In the genomic region with DNA sequence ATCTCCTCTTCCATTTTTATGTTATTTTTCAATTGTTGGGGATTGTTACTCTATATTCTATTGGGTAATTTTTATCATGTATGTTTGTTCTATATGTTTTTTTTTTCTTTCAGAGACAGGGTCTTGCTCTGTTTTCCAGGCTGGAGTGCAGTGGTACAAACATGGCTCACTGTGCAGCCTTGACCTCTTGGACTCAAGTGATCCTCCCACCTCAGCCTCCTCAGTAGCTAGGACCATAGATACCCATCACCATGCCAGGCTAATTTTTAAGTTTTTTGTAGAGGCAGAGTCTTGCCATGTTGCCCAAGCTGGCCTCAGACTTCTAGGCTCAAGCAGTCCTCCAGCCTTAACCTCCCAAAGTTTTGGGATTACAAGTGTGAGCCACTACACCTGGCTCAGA, we compare ENCODE assay signal across 23 cellular contexts.
DNase-seq lines count a peak whose midpoint lies in the region; ATAC-seq, FAIRE-seq and TF ChIP-seq lines count a peak whose summit lies in the region.
"Had no signal": no experiment of that assay in that cellular context is flagged by ENCODE, and none has a peak within 500 bp of the region (broad histone marks: within the 10 kb centered on the region; RNA-seq: fewer than 3 reads in every experiment).

No MANE protein-coding gene starts in this region.

- dilution Hi-C loops in mammary epithelial cell (cut with HindIII; ENCODE audit: low sequenced_read_pairs), result no loop called here
- dilution Hi-C loops in keratinocyte (cut with MboI; ENCODE audit: extremely low pct_ligation_motif_present, low sequenced_read_pairs), result no loop called here

- no peaks in the 10 kb centered on the region for H4K20me1 ChIP-seq in mammary epithelial cell (ENCODE audit: insufficient read depth, low read length)
- no peaks in the 10 kb centered on the region for H4K20me1 ChIP-seq in HepG2 (ENCODE audit: insufficient read depth, low read length)
- H4K20me1 ChIP-seq in keratinocyte (ENCODE audit: control insufficient read depth, extremely low read depth, insufficient read depth, low read length), result no peaks in the 10 kb centered on the region

- DNase-seq in mammary epithelial cell (no peak), MCF 10A (ENCODE audit: unreplicated experiment) (no peak), HepG2 (ENCODE audit: low spot score) (peak; percentile 29), right lobe of liver (no peak), keratinocyte (ENCODE audit: low read depth, low spot score) (no peak), D341Med (ENCODE audit: low spot score) (no peak), NCI-H774 (lab: John Stamatoyannopoulos, UW) (no peak)
- DNase-seq: 8988T, Calu3, DMS153, DND-41, GOT3, KG1, NCI-H1092, NCI-H1417 treated with DMSO at 0.1 percent for 48 hours, NCI-H187, NCI-H2081 treated with DMSO at 0.1 percent for 48 hours, NCI-H226, NCI-H510A, SHP77 had no signal

- BruUV-seq in mammary epithelial cell (replicated peaks; lab: Mats Ljungman, UMichigan) (no TSS peak), MCF 10A (replicated peaks; lab: Mats Ljungman, UMichigan) (no TSS peak), HepG2 (replicated peaks; lab: Mats Ljungman, UMichigan) (no TSS peak)

- no peaks in the 10 kb centered on the region for H3K79me2 ChIP-seq in mammary epithelial cell (ENCODE audit: insufficient read depth, low read length)
- H3K79me2 ChIP-seq in HepG2 (ENCODE audit: insufficient read depth, low read length), result no peaks in the 10 kb centered on the region
- H3K79me2 ChIP-seq in keratinocyte (ENCODE audit: control insufficient read depth, insufficient read depth, low read length), result no peaks in the 10 kb centered on the region

- H3K4me3 Mint-ChIP-seq in MCF 10A (ENCODE audit: unreplicated experiment), result no peak overlapping the region

- TF ChIP-seq RAD21 in HepG2 (CRISPR knock-in tag; IDR thresholded peaks at IDR 0.05), result no peak

- H3K9me1 ChIP-seq in keratinocyte (ENCODE audit: control insufficient read depth, extremely low read depth, insufficient read depth, low read length), result peaks cover 2% of the 10 kb centered on the region

- no peak overlapping the region for H3K9ac ChIP-seq in mammary epithelial cell (ENCODE audit: insufficient read depth, low read length)
- H3K9ac ChIP-seq in HepG2 (ENCODE audit: insufficient read depth, low read depth, low read length), result no peak overlapping the region
- H3K9ac ChIP-seq in keratinocyte (ENCODE audit: control insufficient read depth, extremely low read depth, insufficient read depth, low read length), result no peak overlapping the region

- H3K27ac Mint-ChIP-seq in MCF 10A (ENCODE audit: low read depth, unreplicated experiment), result no peak overlapping the region

- H3K9me3 Mint-ChIP-seq in MCF 10A (ENCODE audit: unreplicated experiment), result no peaks in the 10 kb centered on the region

- H3K36me3 Mint-ChIP-seq in MCF 10A (ENCODE audit: insufficient read depth, unreplicated experiment), result peaks cover 25% of the 10 kb centered on the region

- no peak overlapping the region for H2AFZ ChIP-seq in mammary epithelial cell (ENCODE audit: low read depth, low read length)
- H2AFZ ChIP-seq in HepG2 (ENCODE audit: low read length), result no peak overlapping the region
- H2AFZ ChIP-seq in keratinocyte (ENCODE audit: control insufficient read depth, low read length), result no peak overlapping the region

- H3K27me3 ChIP-seq in mammary epithelial cell (ENCODE audit: insufficient read depth, low read length) (no peaks in the 10 kb centered on the region), HepG2 (ENCODE audit: control insufficient read depth in 1 of 2, insufficient read depth in 2 of 2, low read length in 2 of 2) (no peaks in the 10 kb centered on the region), right lobe of liver (no peaks in the 10 kb centered on the region), keratinocyte (ENCODE audit: control insufficient read depth, extremely low read depth, insufficient read depth, low read length) (no peaks in the 10 kb centered on the region)

- H3K4me3 ChIP-seq in mammary epithelial cell (replicated peaks in 1 of 3; ENCODE audit: insufficient read depth in 1 of 3, low read depth in 2 of 3, low read length in 3 of 3), result no peak overlapping the region
- H3K4me3 ChIP-seq in HepG2 (replicated peaks in 1 of 3; ENCODE audit: insufficient read depth in 1 of 3, low read depth in 2 of 3, low read length in 3 of 3), result no peak overlapping the region
- no peak overlapping the region for H3K4me3 ChIP-seq in right lobe of liver
- H3K4me3 ChIP-seq in keratinocyte (ENCODE audit: control insufficient read depth in 2 of 3, extremely low read depth in 1 of 3, insufficient read depth in 2 of 3, low read depth in 1 of 3, low read length in 3 of 3), result no peak overlapping the region

- CTCF ChIA-PET in mammary epithelial cell (lab: Charles Lee; ENCODE audit: low non-redundant PET), result no interaction called here
- CTCF ChIA-PET in MCF 10A (lab: Yijun Ruan, JAX), result no interaction called here
- CTCF ChIA-PET in HepG2 (lab: Yijun Ruan, JAX; ENCODE audit: low intra/inter-chr PET ratio, low total read pairs), result no interaction called here

- H3K4me1 Mint-ChIP-seq in MCF 10A (ENCODE audit: insufficient read depth, unreplicated experiment), result peaks cover 21% of the 10 kb centered on the region

- TF ChIP-seq CTCF in mammary epithelial cell (conservative IDR thresholded peaks at IDR 0.05 in 1 of 2, IDR thresholded peaks at IDR 0.05 in 1 of 2; ENCODE audit: extremely low read depth in 1 of 2, insufficient read depth in 1 of 2, low read depth in 1 of 2, low read length in 2 of 2) (no peak), MCF 10A (IDR thresholded peaks at IDR 0.05; ENCODE audit: unreplicated experiment) (no peak), HepG2 (CRISPR knock-in tag; IDR thresholded peaks at IDR 0.05) (no peak), right lobe of liver (IDR thresholded peaks at IDR 0.05) (no peak), keratinocyte (optimal IDR thresholded peaks at IDR 0.05 in 1 of 3, IDR thresholded peaks at IDR 0.05 in 1 of 3, conservative IDR thresholded peaks at IDR 0.05 in 1 of 3; ENCODE audit: extremely low read depth in 1 of 3, insufficient read depth in 2 of 3, low read length in 3 of 3) (no peak)

- H3K27me3 Mint-ChIP-seq in MCF 10A (ENCODE audit: insufficient read depth, unreplicated experiment), result no peaks in the 10 kb centered on the region

- H3K27ac ChIP-seq in mammary epithelial cell (ENCODE audit: insufficient read depth, low read depth, low read length) (peak overlapping the region; percentile 24), HepG2 (ENCODE audit: extremely low read length, insufficient read depth, low read length) (no peak overlapping the region), right lobe of liver (no peak overlapping the region), keratinocyte (ENCODE audit: control insufficient read depth, insufficient read depth, low read length) (peak overlapping the region; percentile 27)

- no peak overlapping the region for H3K4me2 ChIP-seq in mammary epithelial cell (ENCODE audit: insufficient read depth, low read depth, low read length)
- no peak overlapping the region for H3K4me2 ChIP-seq in HepG2 (ENCODE audit: low read depth, low read length)
- H3K4me2 ChIP-seq in keratinocyte (ENCODE audit: control insufficient read depth, extremely low read depth, insufficient read depth, low read depth, low read length), result no peak overlapping the region

- POLR2A ChIA-PET in MCF 10A (lab: Yijun Ruan, JAX) (interaction anchor here (0.7 to 0.8 kb wide), 2 partner anchors 89 to 198 kb away, joined by 3 to 6 read pairs; a partner anchor contains a TSS), HepG2 (lab: Yijun Ruan, JAX) (no interaction called here)

- TF ChIP-seq EP300 in HepG2 (IDR thresholded peaks at IDR 0.05; ENCODE audit: low read depth in 2 of 2, low read length in 2 of 2) (no peak), HepG2 (CRISPR knock-in tag; IDR thresholded peaks at IDR 0.05; ENCODE audit: borderline replicate concordance) (no peak)

- H3K36me3 ChIP-seq in mammary epithelial cell (ENCODE audit: insufficient read depth, low read length) (no peaks in the 10 kb centered on the region), HepG2 (replicated peaks in 1 of 2; ENCODE audit: control insufficient read depth in 1 of 2, insufficient read depth in 2 of 2, low read length in 2 of 2) (peaks cover 2 to 4% of the 10 kb centered on the region in 2 experiments; a peak in 3 of 5 replicates), right lobe of liver (no peaks in the 10 kb centered on the region), keratinocyte (ENCODE audit: control insufficient read depth in 2 of 2, extremely low read depth in 1 of 2, insufficient read depth in 2 of 2, low read length in 2 of 2) (no peaks in the 10 kb centered on the region)

- H3K9me3 ChIP-seq in mammary epithelial cell (replicated peaks; ENCODE audit: insufficient read depth, low read length) (no peaks in the 10 kb centered on the region), HepG2 (ENCODE audit: low read length) (no peaks in the 10 kb centered on the region), right lobe of liver (no peaks in the 10 kb centered on the region), keratinocyte (ENCODE audit: control insufficient read depth, low read depth, low read length) (no peaks in the 10 kb centered on the region)

- no peak for ATAC-seq in HepG2
- no peak for ATAC-seq in right lobe of liver
- ATAC-seq: HCT116 had no signal

- no peak for TF ChIP-seq POLR2A in HepG2 (IDR thresholded peaks at IDR 0.05; ENCODE audit: insufficient read depth in 1 of 2, low read depth in 2 of 2, low read length in 2 of 2)
- TF ChIP-seq POLR2A in right lobe of liver (IDR thresholded peaks at IDR 0.05), result no peak

- FAIRE-seq in HepG2 (lab: Jason Lieb, UNC) (no peak), keratinocyte (lab: Jason Lieb, UNC) (no peak)
- FAIRE-seq: GM12892, RCC 7860 had no signal

- H3K4me1 ChIP-seq in mammary epithelial cell (ENCODE audit: insufficient read depth, low read length) (peaks cover 3% of the 10 kb centered on the region), HepG2 (ENCODE audit: insufficient read depth, low read length) (peaks cover 8% of the 10 kb centered on the region), right lobe of liver (peaks cover 0 to 10% (median 0%) of the 10 kb centered on the region in 4 donors), keratinocyte (ENCODE audit: control insufficient read depth, extremely low read depth, insufficient read depth, low read length) (peaks cover 20% of the 10 kb centered on the region)

- in situ Hi-C loops in mammary epithelial cell (cut with MboI; ENCODE audit: low sequenced_read_pairs in 2 of 2) (no loop called here), HepG2 (cut with HindIII; ENCODE audit: extremely low pct_ligation_motif_present, low pct_unique_long_range_greater_than_20kb) (no loop called here)

- intact Hi-C loops in mammary epithelial cell (cut with micrococcal nuclease) (no loop called here), MCF 10A (cut with micrococcal nuclease) (no loop called here), HepG2 (cut with micrococcal nuclease; ENCODE audit: unreplicated experiment) (no loop called here), right lobe of liver (cut with DNase I) (no loop called here)

Comparison
In these comparisons a context has a peak if more than half of its experiments do, and no peak if none do; other contexts are left out.
1. H3K27ac ChIP-seq: peak in mammary epithelial cell (single experiment) and keratinocyte (single experiment); none in HepG2 (single experiment) and right lobe of liver (0 of 3).